Comparison of ENCODE assay signal across 2 cellular contexts in genomic region chr17:16622540-16623277, GRCh38.
TF ChIP-seq lines count a peak whose summit lies in the region.

No MANE protein-coding gene starts in this region.

TF ChIP-seq in HEK293, 187 proteins besides CTCF, POLR2A, EP300 and RAD21:
- TF ChIP-seq ZNF624 (tag by site-specific recombination; IDR thresholded peaks at IDR 0.05) (peak; percentile 73), ZNF274 (IDR thresholded peaks at IDR 0.05; ENCODE audit: low read length) (peak; percentile 89), ZNF274 (tag by site-specific recombination; IDR thresholded peaks at IDR 0.05; ENCODE audit: borderline replicate concordance) (peak; percentile 77; the same call in 1 of the 2 replicates), ZNF580 (tag by site-specific recombination; IDR thresholded peaks at IDR 0.05) (no peak), ZNF747 (tag by site-specific recombination; IDR thresholded peaks at IDR 0.05) (no peak), TRIM28 (IDR thresholded peaks at IDR 0.05; ENCODE audit: borderline replicate concordance, low read length) (peak; percentile 93; the same call in 1 of the 2 replicates), SETDB1 (IDR thresholded peaks at IDR 0.05; ENCODE audit: insufficient read length, low read length) (peak; percentile 95)

TF ChIP-seq in H1, 55 proteins besides CTCF, POLR2A, EP300 and RAD21:
- no peak for TF ChIP-seq FOSL1 (IDR thresholded peaks at IDR 0.05; ENCODE audit: insufficient read depth, low read depth, low read length)
- peak; percentile 88 for TF ChIP-seq ZNF274 (IDR thresholded peaks at IDR 0.05; ENCODE audit: borderline replicate concordance, extremely low read depth, low read length)
- TF ChIP-seq JUND (IDR thresholded peaks at IDR 0.05; ENCODE audit: low read length): no peak
- no peak for TF ChIP-seq CBX5 (IDR thresholded peaks at IDR 0.05; ENCODE audit: low read depth, low read length)
- no peak for TF ChIP-seq CTBP2 (IDR thresholded peaks at IDR 0.05; ENCODE audit: borderline replicate concordance, insufficient read depth, insufficient read length, low read length)
